1 cellular context compared by ENCODE assay signal in the genomic region with DNA sequence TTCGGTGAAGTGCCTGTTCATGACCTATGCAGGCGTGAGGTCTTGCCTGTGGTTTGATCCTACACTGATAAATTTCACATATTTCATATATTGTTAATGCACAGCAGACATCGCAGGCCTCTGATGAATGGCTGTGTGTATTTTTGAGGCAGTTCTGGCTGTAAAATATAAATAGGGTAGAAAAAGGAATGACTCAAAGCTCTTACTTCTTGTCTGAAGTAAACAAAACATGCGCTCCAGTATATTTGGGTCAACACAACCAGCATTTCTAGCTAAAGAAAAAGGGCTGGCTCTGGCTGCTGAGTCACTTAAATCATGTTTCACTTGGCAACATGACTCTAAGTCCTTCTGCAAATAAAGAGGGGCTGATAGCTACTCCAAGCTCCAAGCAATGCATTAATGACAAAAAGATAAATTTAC.
TF ChIP-seq lines count a peak whose summit lies in the region.

No MANE protein-coding gene starts in this region.

TF ChIP-seq in IMR-90, 13 proteins besides CTCF, POLR2A, EP300 and RAD21 (continued from another document):
- TF ChIP-seq NFE2L2 (IDR thresholded peaks at IDR 0.05; ENCODE audit: low read depth, low read length) (peak; percentile 68; the same call in 1 of the 2 replicates), MAZ (IDR thresholded peaks at IDR 0.05; ENCODE audit: borderline replicate concordance, low read depth, low read length) (no peak)
